1 cellular context compared by ENCODE assay signal in the genomic region with DNA sequence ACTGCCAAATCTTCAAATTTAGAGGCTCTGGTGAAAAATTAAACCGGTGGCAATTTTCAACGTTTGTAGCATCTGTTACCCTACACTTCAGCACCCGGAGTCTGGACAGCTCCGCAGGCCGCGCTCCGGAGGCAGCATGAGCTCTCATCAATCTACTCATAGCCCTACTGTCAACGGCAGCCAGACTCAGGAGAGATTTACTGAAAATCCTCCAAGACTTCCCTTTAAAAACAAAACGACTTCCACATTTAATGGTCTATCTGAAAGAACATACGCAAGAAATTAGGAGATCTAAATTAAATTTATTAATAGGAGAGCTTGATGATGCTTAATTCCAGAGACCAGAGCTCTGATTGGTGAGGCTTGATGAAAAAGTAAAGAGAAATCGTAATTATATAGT.
TF ChIP-seq lines count a peak whose summit lies in the region.

No MANE protein-coding gene starts in this region.

TF ChIP-seq in K562, 482 proteins besides CTCF, POLR2A, EP300 and RAD21 (continued from another document and continues in another):
- TF ChIP-seq, protein P1, sequence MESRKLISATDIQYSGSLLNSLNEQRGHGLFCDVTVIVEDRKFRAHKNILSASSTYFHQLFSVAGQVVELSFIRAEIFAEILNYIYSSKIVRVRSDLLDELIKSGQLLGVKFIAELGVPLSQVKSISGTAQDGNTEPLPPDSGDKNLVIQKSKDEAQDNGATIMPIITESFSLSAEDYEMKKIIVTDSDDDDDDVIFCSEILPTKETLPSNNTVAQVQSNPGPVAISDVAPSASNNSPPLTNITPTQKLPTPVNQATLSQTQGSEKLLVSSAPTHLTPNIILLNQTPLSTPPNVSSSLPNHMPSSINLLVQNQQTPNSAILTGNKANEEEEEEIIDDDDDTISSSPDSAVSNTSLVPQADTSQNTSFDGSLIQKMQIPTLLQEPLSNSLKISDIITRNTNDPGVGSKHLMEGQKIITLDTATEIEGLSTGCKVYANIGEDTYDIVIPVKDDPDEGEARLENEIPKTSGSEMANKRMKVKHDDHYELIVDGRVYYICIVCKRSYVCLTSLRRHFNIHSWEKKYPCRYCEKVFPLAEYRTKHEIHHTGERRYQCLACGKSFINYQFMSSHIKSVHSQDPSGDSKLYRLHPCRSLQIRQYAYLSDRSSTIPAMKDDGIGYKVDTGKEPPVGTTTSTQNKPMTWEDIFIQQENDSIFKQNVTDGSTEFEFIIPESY (CRISPR knock-in tag; IDR thresholded peaks at IDR 0.05): no peak
- peak in 1 of 2 experiments; percentile 80; a peak in 2 of 4 replicates for TF ChIP-seq MAZ (CRISPR knock-in tag; conservative IDR thresholded peaks at IDR 0.05 in 1 of 2, IDR thresholded peaks at IDR 0.05 in 1 of 2)
- no peak for TF ChIP-seq SP1 (CRISPR knock-in tag; IDR thresholded peaks at IDR 0.05)
- peak; percentile 93; the same call in 1 of the 2 replicates for TF ChIP-seq ZNF197 (CRISPR knock-in tag; IDR thresholded peaks at IDR 0.05; ENCODE audit: low read depth)
- TF ChIP-seq, protein P2, sequence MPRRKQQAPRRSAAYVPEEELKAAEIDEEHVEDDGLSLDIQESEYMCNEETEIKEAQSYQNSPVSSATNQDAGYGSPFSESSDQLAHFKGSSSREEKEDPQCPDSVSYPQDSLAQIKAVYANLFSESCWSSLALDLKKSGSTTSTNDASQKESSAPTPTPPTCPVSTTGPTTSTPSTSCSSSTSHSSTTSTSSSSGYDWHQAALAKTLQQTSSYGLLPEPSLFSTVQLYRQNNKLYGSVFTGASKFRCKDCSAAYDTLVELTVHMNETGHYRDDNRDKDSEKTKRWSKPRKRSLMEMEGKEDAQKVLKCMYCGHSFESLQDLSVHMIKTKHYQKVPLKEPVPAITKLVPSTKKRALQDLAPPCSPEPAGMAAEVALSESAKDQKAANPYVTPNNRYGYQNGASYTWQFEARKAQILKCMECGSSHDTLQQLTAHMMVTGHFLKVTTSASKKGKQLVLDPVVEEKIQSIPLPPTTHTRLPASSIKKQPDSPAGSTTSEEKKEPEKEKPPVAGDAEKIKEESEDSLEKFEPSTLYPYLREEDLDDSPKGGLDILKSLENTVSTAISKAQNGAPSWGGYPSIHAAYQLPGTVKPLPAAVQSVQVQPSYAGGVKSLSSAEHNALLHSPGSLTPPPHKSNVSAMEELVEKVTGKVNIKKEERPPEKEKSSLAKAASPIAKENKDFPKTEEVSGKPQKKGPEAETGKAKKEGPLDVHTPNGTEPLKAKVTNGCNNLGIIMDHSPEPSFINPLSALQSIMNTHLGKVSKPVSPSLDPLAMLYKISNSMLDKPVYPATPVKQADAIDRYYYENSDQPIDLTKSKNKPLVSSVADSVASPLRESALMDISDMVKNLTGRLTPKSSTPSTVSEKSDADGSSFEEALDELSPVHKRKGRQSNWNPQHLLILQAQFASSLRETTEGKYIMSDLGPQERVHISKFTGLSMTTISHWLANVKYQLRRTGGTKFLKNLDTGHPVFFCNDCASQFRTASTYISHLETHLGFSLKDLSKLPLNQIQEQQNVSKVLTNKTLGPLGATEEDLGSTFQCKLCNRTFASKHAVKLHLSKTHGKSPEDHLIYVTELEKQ (CRISPR knock-in tag; IDR thresholded peaks at IDR 0.05): no peak
- 0 out of 2 replicates have a peak, but pooled peaks have one; percentile 59 for TF ChIP-seq MECOM (CRISPR knock-in tag; IDR thresholded peaks at IDR 0.05)
- no peak for TF ChIP-seq ZNF140 (CRISPR knock-in tag; IDR thresholded peaks at IDR 0.05)
- TF ChIP-seq ZNF311 (CRISPR knock-in tag; IDR thresholded peaks at IDR 0.05): peak; percentile 55; the same call in 1 of the 2 replicates
- TF ChIP-seq, protein P3, sequence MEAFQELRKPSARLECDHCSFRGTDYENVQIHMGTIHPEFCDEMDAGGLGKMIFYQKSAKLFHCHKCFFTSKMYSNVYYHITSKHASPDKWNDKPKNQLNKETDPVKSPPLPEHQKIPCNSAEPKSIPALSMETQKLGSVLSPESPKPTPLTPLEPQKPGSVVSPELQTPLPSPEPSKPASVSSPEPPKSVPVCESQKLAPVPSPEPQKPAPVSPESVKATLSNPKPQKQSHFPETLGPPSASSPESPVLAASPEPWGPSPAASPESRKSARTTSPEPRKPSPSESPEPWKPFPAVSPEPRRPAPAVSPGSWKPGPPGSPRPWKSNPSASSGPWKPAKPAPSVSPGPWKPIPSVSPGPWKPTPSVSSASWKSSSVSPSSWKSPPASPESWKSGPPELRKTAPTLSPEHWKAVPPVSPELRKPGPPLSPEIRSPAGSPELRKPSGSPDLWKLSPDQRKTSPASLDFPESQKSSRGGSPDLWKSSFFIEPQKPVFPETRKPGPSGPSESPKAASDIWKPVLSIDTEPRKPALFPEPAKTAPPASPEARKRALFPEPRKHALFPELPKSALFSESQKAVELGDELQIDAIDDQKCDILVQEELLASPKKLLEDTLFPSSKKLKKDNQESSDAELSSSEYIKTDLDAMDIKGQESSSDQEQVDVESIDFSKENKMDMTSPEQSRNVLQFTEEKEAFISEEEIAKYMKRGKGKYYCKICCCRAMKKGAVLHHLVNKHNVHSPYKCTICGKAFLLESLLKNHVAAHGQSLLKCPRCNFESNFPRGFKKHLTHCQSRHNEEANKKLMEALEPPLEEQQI (IDR thresholded peaks at IDR 0.05): peak; percentile 80
- TF ChIP-seq RCOR1 (IDR thresholded peaks at IDR 0.05; ENCODE audit: borderline replicate concordance in 1 of 2, low read depth in 2 of 2, low read length in 2 of 2): peak in 1 of 2 experiments; percentile 92; a peak in 2 of 4 replicates
- TF ChIP-seq EP400 (IDR thresholded peaks at IDR 0.05): no peak
- peak; percentile 75; the same call in 1 of the 2 replicates for TF ChIP-seq BACH1 (tag; IDR thresholded peaks at IDR 0.05)
- TF ChIP-seq TOE1 (IDR thresholded peaks at IDR 0.05; ENCODE audit: borderline replicate concordance): no peak
- 0 out of 2 replicates have a peak, but pooled peaks have one; percentile 38 for TF ChIP-seq TOE1 (CRISPR knock-in tag; IDR thresholded peaks at IDR 0.05; ENCODE audit: borderline replicate concordance, low read depth)
- TF ChIP-seq, protein P4, sequence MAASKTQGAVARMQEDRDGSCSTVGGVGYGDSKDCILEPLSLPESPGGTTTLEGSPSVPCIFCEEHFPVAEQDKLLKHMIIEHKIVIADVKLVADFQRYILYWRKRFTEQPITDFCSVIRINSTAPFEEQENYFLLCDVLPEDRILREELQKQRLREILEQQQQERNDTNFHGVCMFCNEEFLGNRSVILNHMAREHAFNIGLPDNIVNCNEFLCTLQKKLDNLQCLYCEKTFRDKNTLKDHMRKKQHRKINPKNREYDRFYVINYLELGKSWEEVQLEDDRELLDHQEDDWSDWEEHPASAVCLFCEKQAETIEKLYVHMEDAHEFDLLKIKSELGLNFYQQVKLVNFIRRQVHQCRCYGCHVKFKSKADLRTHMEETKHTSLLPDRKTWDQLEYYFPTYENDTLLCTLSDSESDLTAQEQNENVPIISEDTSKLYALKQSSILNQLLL (CRISPR knock-in tag; IDR thresholded peaks at IDR 0.05; ENCODE audit: borderline replicate concordance): no peak
- TF ChIP-seq, protein P5, sequence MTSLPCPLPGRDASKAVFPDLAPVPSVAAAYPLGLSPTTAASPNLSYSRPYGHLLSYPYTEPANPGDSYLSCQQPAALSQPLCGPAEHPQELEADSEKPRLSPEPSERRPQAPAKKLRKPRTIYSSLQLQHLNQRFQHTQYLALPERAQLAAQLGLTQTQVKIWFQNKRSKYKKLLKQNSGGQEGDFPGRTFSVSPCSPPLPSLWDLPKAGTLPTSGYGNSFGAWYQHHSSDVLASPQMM (CRISPR knock-in tag; IDR thresholded peaks at IDR 0.05): no peak
- TF ChIP-seq DDX20 (tag; IDR thresholded peaks at IDR 0.05; ENCODE audit: low read depth): 0 out of 2 replicates have a peak, but pooled peaks have one; percentile 63
- no peak for TF ChIP-seq HOXB6 (CRISPR knock-in tag; IDR thresholded peaks at IDR 0.05; ENCODE audit: borderline replicate concordance)
- TF ChIP-seq ZNF57 (CRISPR knock-in tag; IDR thresholded peaks at IDR 0.05): no peak
- TF ChIP-seq, protein P6, sequence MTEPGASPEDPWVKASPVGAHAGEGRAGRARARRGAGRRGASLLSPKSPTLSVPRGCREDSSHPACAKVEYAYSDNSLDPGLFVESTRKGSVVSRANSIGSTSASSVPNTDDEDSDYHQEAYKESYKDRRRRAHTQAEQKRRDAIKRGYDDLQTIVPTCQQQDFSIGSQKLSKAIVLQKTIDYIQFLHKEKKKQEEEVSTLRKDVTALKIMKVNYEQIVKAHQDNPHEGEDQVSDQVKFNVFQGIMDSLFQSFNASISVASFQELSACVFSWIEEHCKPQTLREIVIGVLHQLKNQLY (CRISPR knock-in tag; conservative IDR thresholded peaks at IDR 0.05): no peak
- 0 out of 2 replicates have a peak, but pooled peaks have one; percentile 38 for TF ChIP-seq NCOA1 (IDR thresholded peaks at IDR 0.05; ENCODE audit: low read depth)
- peak; percentile 83; the same call in 1 of the 2 replicates for TF ChIP-seq ZNF584 (CRISPR knock-in tag; IDR thresholded peaks at IDR 0.05; ENCODE audit: low read depth)
- TF ChIP-seq, protein P7, sequence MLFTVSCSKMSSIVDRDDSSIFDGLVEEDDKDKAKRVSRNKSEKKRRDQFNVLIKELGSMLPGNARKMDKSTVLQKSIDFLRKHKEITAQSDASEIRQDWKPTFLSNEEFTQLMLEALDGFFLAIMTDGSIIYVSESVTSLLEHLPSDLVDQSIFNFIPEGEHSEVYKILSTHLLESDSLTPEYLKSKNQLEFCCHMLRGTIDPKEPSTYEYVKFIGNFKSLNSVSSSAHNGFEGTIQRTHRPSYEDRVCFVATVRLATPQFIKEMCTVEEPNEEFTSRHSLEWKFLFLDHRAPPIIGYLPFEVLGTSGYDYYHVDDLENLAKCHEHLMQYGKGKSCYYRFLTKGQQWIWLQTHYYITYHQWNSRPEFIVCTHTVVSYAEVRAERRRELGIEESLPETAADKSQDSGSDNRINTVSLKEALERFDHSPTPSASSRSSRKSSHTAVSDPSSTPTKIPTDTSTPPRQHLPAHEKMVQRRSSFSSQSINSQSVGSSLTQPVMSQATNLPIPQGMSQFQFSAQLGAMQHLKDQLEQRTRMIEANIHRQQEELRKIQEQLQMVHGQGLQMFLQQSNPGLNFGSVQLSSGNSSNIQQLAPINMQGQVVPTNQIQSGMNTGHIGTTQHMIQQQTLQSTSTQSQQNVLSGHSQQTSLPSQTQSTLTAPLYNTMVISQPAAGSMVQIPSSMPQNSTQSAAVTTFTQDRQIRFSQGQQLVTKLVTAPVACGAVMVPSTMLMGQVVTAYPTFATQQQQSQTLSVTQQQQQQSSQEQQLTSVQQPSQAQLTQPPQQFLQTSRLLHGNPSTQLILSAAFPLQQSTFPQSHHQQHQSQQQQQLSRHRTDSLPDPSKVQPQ (CRISPR knock-in tag; IDR thresholded peaks at IDR 0.05; ENCODE audit: borderline replicate concordance): no peak
- TF ChIP-seq ZNF79 (CRISPR knock-in tag; IDR thresholded peaks at IDR 0.05; ENCODE audit: low read depth): no peak
- TF ChIP-seq PYGO2 (tag; IDR thresholded peaks at IDR 0.05): 0 out of 2 replicates have a peak, but pooled peaks have one; percentile 58
- no peak for TF ChIP-seq NR4A1 (CRISPR knock-in tag; IDR thresholded peaks at IDR 0.05)
- 0 out of 2 replicates have a peak, but pooled peaks have one; percentile 24 for TF ChIP-seq NR4A1 (tag; IDR thresholded peaks at IDR 0.05)
- TF ChIP-seq, protein P8, sequence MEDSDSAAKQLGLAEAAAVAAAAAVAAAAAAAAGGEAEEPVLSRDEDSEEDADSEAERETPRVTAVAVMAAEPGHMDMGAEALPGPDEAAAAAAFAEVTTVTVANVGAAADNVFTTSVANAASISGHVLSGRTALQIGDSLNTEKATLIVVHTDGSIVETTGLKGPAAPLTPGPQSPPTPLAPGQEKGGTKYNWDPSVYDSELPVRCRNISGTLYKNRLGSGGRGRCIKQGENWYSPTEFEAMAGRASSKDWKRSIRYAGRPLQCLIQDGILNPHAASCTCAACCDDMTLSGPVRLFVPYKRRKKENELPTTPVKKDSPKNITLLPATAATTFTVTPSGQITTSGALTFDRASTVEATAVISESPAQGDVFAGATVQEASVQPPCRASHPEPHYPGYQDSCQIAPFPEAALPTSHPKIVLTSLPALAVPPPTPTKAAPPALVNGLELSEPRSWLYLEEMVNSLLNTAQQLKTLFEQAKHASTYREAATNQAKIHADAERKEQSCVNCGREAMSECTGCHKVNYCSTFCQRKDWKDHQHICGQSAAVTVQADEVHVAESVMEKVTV (CRISPR knock-in tag; IDR thresholded peaks at IDR 0.05): no peak
- TF ChIP-seq, protein P9, sequence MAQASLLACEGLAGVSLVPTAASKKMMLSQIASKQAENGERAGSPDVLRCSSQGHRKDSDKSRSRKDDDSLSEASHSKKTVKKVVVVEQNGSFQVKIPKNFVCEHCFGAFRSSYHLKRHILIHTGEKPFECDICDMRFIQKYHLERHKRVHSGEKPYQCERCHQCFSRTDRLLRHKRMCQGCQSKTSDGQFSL (CRISPR knock-in tag; IDR thresholded peaks at IDR 0.05): no peak
- TF ChIP-seq, protein P9 (tag; IDR thresholded peaks at IDR 0.05): peak in 1 of 2 experiments; percentile 70; a peak in 1 of 4 replicates
- TF ChIP-seq CBX3 (IDR thresholded peaks at IDR 0.05; ENCODE audit: borderline replicate concordance in 1 of 2, low read length in 2 of 2): peak in 1 of 2 experiments; percentile 76; a peak in 2 of 3 replicates
- TF ChIP-seq EHMT2 (IDR thresholded peaks at IDR 0.05): peak; percentile 99
- 0 out of 2 replicates have a peak, but pooled peaks have one; percentile 9 for TF ChIP-seq ZNF134 (CRISPR knock-in tag; conservative IDR thresholded peaks at IDR 0.05)
- TF ChIP-seq SNIP1 (IDR thresholded peaks at IDR 0.05; ENCODE audit: low read depth): no peak
- TF ChIP-seq, protein P10, sequence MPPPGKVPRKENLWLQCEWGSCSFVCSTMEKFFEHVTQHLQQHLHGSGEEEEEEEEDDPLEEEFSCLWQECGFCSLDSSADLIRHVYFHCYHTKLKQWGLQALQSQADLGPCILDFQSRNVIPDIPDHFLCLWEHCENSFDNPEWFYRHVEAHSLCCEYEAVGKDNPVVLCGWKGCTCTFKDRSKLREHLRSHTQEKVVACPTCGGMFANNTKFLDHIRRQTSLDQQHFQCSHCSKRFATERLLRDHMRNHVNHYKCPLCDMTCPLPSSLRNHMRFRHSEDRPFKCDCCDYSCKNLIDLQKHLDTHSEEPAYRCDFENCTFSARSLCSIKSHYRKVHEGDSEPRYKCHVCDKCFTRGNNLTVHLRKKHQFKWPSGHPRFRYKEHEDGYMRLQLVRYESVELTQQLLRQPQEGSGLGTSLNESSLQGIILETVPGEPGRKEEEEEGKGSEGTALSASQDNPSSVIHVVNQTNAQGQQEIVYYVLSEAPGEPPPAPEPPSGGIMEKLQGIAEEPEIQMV (tag; conservative IDR thresholded peaks at IDR 0.05; ENCODE audit: low read depth): 0 out of 2 replicates have a peak, but pooled peaks have one; percentile 16
